In the genomic region with DNA sequence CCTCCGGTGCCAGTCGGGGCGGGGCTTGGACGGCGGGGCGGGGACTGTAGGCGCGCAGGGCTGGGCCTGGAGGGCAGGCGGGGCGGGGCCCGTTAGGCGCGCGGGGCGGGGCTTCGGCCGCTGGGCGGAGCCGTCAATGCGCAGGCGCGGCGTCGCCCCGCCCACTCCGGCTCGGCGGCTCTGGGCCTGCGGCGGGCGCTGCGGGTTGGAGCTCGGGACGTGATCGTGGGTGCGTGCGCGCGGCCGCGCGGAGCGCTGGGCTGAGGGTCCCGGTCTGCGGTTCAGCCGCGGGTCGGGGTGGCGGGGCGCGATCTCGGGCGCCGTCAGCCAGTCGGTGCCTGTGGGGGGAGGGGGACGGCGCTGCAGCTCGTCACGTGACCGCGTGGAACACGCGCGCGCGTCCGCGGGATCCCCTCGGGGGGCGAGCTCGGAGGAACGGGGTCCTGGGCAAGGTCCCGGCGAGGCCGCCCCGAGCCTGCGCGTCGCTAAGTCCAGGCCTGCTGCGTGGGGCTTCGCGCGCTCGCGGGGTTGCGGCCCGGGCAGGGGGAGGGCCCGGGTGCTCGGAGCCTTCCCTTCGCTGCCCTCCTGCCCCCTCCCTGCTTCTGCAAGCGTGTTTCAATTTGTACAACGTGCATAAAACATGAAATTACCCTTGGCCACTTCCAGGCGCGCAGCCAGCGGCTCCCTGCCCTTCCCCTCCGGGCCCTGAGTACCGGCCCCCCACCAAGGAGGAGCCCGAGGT, we compare ENCODE assay signal across 8 cellular contexts. TPM values are rescaled to one million over a fixed set of nuclear protein-coding genes. Genes with fewer than 3 reads are reported as not detected.
A peak's percentile ranks its signal among the peaks of the same experiment; 100 is the strongest.
DNase-seq lines count a peak whose midpoint lies in the region; ATAC-seq and TF ChIP-seq lines count a peak whose summit lies in the region.

A gene (plus strand): TSS at position 164 of the 742 bp plus-strand sequence. CDS start 595 bp downstream, outside the sequence.

- peaks cover 9% of the 10 kb centered on the region for H3K4me1 Mint-ChIP-seq in chondrocyte (ENCODE audit: low read depth)

- peak within 1 kb of the TSS; percentile 76 for H3K4me3 ChIP-seq in AG10803 (ENCODE audit: low read length)

- H3K27me3 Mint-ChIP-seq in chondrocyte (ENCODE audit: low read depth) = no peaks in the 10 kb centered on the region

- no peak for TF ChIP-seq CTCF in AG10803 (conservative IDR thresholded peaks at IDR 0.05; ENCODE audit: low read length)
- TF ChIP-seq CTCF in chondrocyte (IDR thresholded peaks at IDR 0.05) = peak; percentile 24

- H3K4me3 Mint-ChIP-seq in chondrocyte (ENCODE audit: unreplicated experiment) = peak within 1 kb of the TSS; percentile 73

- DNase-seq in AG10803 (ENCODE audit: low read depth) (peak; percentile 77), NCI-H510A (lab: John Stamatoyannopoulos, UW) (peak; percentile 61), chondrocyte (ENCODE audit: low spot score) (no peak), kidney glomerular epithelial cell (lab: John Stamatoyannopoulos, UW) (peak; percentile 61)
- DNase-seq in activated CD4-positive, alpha-beta T cell treated with anti-CD3 and anti-CD28 coated beads for 24 hours (ENCODE audit: low read depth in 2 of 2) = peak; percentile 94 to 96
- DNase-seq in stimulated activated CD4-positive, alpha-beta T cell treated with anti-CD3 and anti-CD28 coated beads, Interleukin-15, amount 100 ng/mL, for 48 hours (ENCODE audit: low read depth in 2 of 2) = peak; percentile 88 to 93

- peak; percentile 61 for ATAC-seq in GM19043 (IDR thresholded peaks at IDR 0.05; ENCODE audit: low read depth, unreplicated experiment)
- ATAC-seq in HG03354 (IDR thresholded peaks at IDR 0.05; ENCODE audit: poor library complexity, severe bottlenecking, unreplicated experiment) = peak; percentile 80

- H3K36me3 Mint-ChIP-seq in chondrocyte (ENCODE audit: low read depth) = no peaks in the 10 kb centered on the region

- peak within 1 kb of the TSS; percentile 63 for H3K27ac Mint-ChIP-seq in chondrocyte (ENCODE audit: unreplicated experiment)

- no peaks in the 10 kb centered on the region for H3K9me3 Mint-ChIP-seq in chondrocyte (ENCODE audit: low read depth)

RNA-seq across cellular contexts. Expression of the gene that starts here (rescaled TPM):
- total RNA-seq in chondrocyte = 14.5 to 26.3 TPM (median 16.6 TPM) in 3 replicates
